4 cellular contexts compared by ENCODE assay signal in genomic region chr6:117965763-117966162, GRCh38. TPM values are rescaled to one million over a fixed set of nuclear protein-coding genes. Genes with fewer than 3 reads are reported as not detected.
"Had no signal": no experiment of that assay in that cellular context is flagged by ENCODE, and none has a peak within 500 bp of the region (broad histone marks: within the 10 kb centered on the region; RNA-seq: fewer than 3 reads in every experiment).

No MANE protein-coding gene starts in this region.

RNA-seq across cellular contexts. Expression of gene SLC35F1, which starts 58.7 kb away (rescaled TPM):
- total RNA-seq: HT-29, IMR-90, K562 had no signal
- polyA plus RNA-seq: IgD-negative memory B cell, IMR-90 had no signal
